ENCODE assay signal across 8 cellular contexts in genomic region chr2:177489719-177490301, GRCh38.
A peak's percentile ranks its signal among the peaks of the same experiment; 100 is the strongest.
DNase-seq lines count a peak whose midpoint lies in the region; ATAC-seq and TF ChIP-seq lines count a peak whose summit lies in the region.

No MANE protein-coding gene starts in this region.

- H3K9me3 ChIP-seq in left ventricle myocardium inferior (replicated peaks) = no peaks in the 10 kb centered on the region

- no peaks in the 10 kb centered on the region for H3K4me1 ChIP-seq in left ventricle myocardium inferior

- no peak for ATAC-seq in left ventricle myocardium superior

- no peak for TF ChIP-seq POLR2A in erythroblast (IDR thresholded peaks at IDR 0.05; ENCODE audit: low read length)

- H3K27me3 ChIP-seq in left ventricle myocardium inferior (ENCODE audit: low read depth) = no peaks in the 10 kb centered on the region

- peak; percentile 70 for TF ChIP-seq CTCF in left ventricle myocardium inferior (IDR thresholded peaks at IDR 0.05; ENCODE audit: borderline replicate concordance)

- DNase-seq in left ventricle myocardium inferior = no peak
- DNase-seq in left ventricle myocardium superior = no peak
- DNase-seq in NCI-H748 treated with DMSO at 0.1 percent for 48 hours (lab: John Stamatoyannopoulos, UW) = peak; percentile 15
- DNase-seq in erythroblast (lab: John Stamatoyannopoulos, UW) = peak; percentile 27 to 63
- DNase-seq in putamen (ENCODE audit: low spot score) = peak; percentile 7
- no peak for DNase-seq in stimulated activated CD4-positive, alpha-beta T cell treated with anti-CD3 and anti-CD28 coated beads, Interleukin-4, amount 100 ng/mL, for 24 hours
- DNase-seq in NCI-H1930 (lab: John Stamatoyannopoulos, UW) = no peak
- DNase-seq in occipital lobe (lab: John Stamatoyannopoulos, UW) = no peak

- intact Hi-C loops in left ventricle myocardium inferior (cut with micrococcal nuclease) (loop anchor here (2.0 to 10.0 kb wide), 2 partner anchors 115 to 235 kb away; no protein-coding TSS in a partner anchor), left ventricle myocardium superior (cut with micrococcal nuclease) (loop anchor here (5.0 to 10.0 kb wide), 2 partner anchors 125 to 232 kb away; a partner anchor contains a TSS)

- H3K27ac ChIP-seq in left ventricle myocardium inferior (replicated peaks) = no peak overlapping the region

- no peak overlapping the region for H3K4me3 ChIP-seq in left ventricle myocardium inferior

- peaks cover 10% of the 10 kb centered on the region for H3K36me3 ChIP-seq in left ventricle myocardium inferior

Comparison
In these comparisons a context has a peak if more than half of its experiments do, and no peak if none do; other contexts are left out.
1. DNase-seq: peak in NCI-H748 treated with DMSO at 0.1 percent for 48 hours (single experiment), erythroblast (2 of 2) and putamen (single experiment); none in left ventricle myocardium inferior (single experiment), left ventricle myocardium superior (single experiment), stimulated activated CD4-positive, alpha-beta T cell treated with anti-CD3 and anti-CD28 coated beads, Interleukin-4, amount 100 ng/mL, for 24 hours (single experiment), NCI-H1930 (0 of 2) and occipital lobe (single experiment).